8 cellular contexts compared by ENCODE assay signal in the genomic region with DNA sequence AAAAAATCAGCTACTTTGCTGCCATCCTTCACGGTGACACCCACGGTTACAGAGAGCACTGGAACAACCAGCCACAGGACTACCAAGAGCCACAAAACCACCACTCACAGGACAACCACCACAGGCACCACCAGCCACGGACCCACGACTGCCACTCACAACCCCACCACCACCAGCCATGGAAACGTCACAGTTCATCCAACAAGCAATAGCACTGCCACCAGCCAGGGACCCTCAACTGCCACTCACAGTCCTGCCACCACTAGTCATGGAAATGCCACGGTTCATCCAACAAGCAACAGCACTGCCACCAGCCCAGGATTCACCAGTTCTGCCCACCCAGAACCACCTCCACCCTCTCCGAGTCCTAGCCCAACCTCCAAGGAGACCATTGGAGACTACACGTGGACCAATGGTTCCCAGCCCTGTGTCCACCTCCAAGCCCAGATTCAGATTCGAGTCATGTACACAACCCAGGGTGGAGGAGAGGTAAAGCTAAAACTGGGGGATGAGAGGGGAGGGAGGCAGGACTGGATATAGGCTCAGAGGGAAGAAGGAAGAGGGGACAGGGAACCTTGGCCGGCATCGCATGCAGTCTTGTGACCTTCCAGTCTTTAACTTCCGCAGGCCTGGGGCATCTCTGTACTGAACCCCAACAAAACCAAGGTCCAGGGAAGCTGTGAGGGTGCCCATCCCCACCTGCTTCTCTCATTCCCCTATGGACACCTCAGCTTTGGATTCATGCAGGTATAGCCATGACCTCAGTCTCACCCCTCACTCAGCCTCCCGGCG. TPM values are rescaled to one million over a fixed set of nuclear protein-coding genes. Genes with fewer than 3 reads are reported as not detected.
DNase-seq lines count a peak whose midpoint lies in the region; ATAC-seq and TF ChIP-seq lines count a peak whose summit lies in the region.

No MANE protein-coding gene starts in this region.

- H3K4me3 Mint-ChIP-seq in activated T-cell treated with anti-CD3 and anti-CD28 coated beads, Interleukin-2, amount 50 U/mL, for 24 hours: peak overlapping the region; percentile 90
- peak overlapping the region; percentile 63 for H3K4me3 Mint-ChIP-seq in activated CD8-positive, alpha-beta T cell treated with anti-CD3 and anti-CD28 coated beads for 36 hours

- peaks cover 53 to 63% of the 10 kb centered on the region in 2 donors for H3K4me1 ChIP-seq in thoracic aorta (ENCODE audit: control insufficient read depth in 1 of 2, low read depth in 2 of 2)

- peaks cover 37% of the 10 kb centered on the region for H3K36me3 ChIP-seq in thoracic aorta

- no peaks in the 10 kb centered on the region for H3K9me3 Mint-ChIP-seq in activated T-cell treated with anti-CD3 and anti-CD28 coated beads, Interleukin-2, amount 50 U/mL, for 24 hours
- H3K9me3 Mint-ChIP-seq in activated CD8-positive, alpha-beta T cell treated with anti-CD3 and anti-CD28 coated beads for 36 hours: no peaks in the 10 kb centered on the region

- CTCF ChIA-PET in activated CD8-positive, alpha-beta T cell treated with anti-CD3 and anti-CD28 coated beads for 36 hours (lab: Charles Lee): interaction anchor here (1.5 to 1.7 kb wide), 3 partner anchors 9 to 107 kb away, joined by 7 to 8 read pairs (median 8); a partner anchor contains a TSS

- H3K4me1 Mint-ChIP-seq in activated T-cell treated with anti-CD3 and anti-CD28 coated beads, Interleukin-2, amount 50 U/mL, for 24 hours (ENCODE audit: low read depth): peaks cover 85% of the 10 kb centered on the region
- peaks cover 77% of the 10 kb centered on the region for H3K4me1 Mint-ChIP-seq in activated CD8-positive, alpha-beta T cell treated with anti-CD3 and anti-CD28 coated beads for 36 hours (ENCODE audit: low read depth)

- peaks cover 89% of the 10 kb centered on the region for H3K36me3 Mint-ChIP-seq in activated T-cell treated with anti-CD3 and anti-CD28 coated beads, Interleukin-2, amount 50 U/mL, for 24 hours (ENCODE audit: low read depth)
- H3K36me3 Mint-ChIP-seq in activated CD8-positive, alpha-beta T cell treated with anti-CD3 and anti-CD28 coated beads for 36 hours (ENCODE audit: low read depth): peaks cover 74% of the 10 kb centered on the region

- H3K27ac ChIP-seq in layer of hippocampus (ENCODE audit: low read depth, low read length) (peak overlapping the region; percentile 69), thoracic aorta (peak overlapping the region; percentile 75 to 88)

- no peak for ATAC-seq in activated CD8-positive, alpha-beta T cell treated with anti-CD3 and anti-CD28 coated beads for 36 hours
- ATAC-seq in thoracic aorta (ENCODE audit: insufficient number of reproducible peaks, low FRiP score, low read depth) (no peak), HG02588 (IDR thresholded peaks at IDR 0.05; ENCODE audit: unreplicated experiment) (no peak)

- H3K27ac Mint-ChIP-seq in activated T-cell treated with anti-CD3 and anti-CD28 coated beads, Interleukin-2, amount 50 U/mL, for 24 hours: peak overlapping the region; percentile 100
- H3K27ac Mint-ChIP-seq in activated CD8-positive, alpha-beta T cell treated with anti-CD3 and anti-CD28 coated beads for 36 hours: peak overlapping the region; percentile 100

- H3K4me3 ChIP-seq in thoracic aorta: peak overlapping the region; percentile 69

- H3K27me3 ChIP-seq in layer of hippocampus (ENCODE audit: control insufficient read depth, insufficient read depth, low read length): no peaks in the 10 kb centered on the region
- H3K27me3 ChIP-seq in thoracic aorta (replicated peaks; ENCODE audit: insufficient read depth): no peaks in the 10 kb centered on the region

- intact Hi-C loops in activated CD8-positive, alpha-beta T cell treated with anti-CD3 and anti-CD28 coated beads for 36 hours (cut with micrococcal nuclease): loop anchor here (5.0 to 10.0 kb wide), 2 partner anchors 107 to 275 kb away; a partner anchor contains a TSS

- POLR2A ChIA-PET in activated CD8-positive, alpha-beta T cell treated with anti-CD3 and anti-CD28 coated beads for 36 hours (lab: Charles Lee): interaction anchor here (0.5 to 12.5 kb wide), 20 partner anchors 5 to 272 kb away, joined by 3 to 195 read pairs (median 4); a partner anchor contains a TSS

- no peaks in the 10 kb centered on the region for H3K27me3 Mint-ChIP-seq in activated T-cell treated with anti-CD3 and anti-CD28 coated beads, Interleukin-2, amount 50 U/mL, for 24 hours
- no peaks in the 10 kb centered on the region for H3K27me3 Mint-ChIP-seq in activated CD8-positive, alpha-beta T cell treated with anti-CD3 and anti-CD28 coated beads for 36 hours

- DNase-seq in activated T-cell treated with anti-CD3 and anti-CD28 coated beads, Interleukin-2, amount 50 U/mL, for 24 hours: no peak
- DNase-seq in activated T-cell treated with anti-CD3 and anti-CD28 coated beads, Interleukin-2, amount 50 U/mL, for 1 hour: no peak
- peak; percentile 60 for DNase-seq in activated CD8-positive, alpha-beta T cell treated with anti-CD3 and anti-CD28 coated beads for 36 hours
- DNase-seq in thoracic aorta (ENCODE audit: low spot score): no peak
- DNase-seq in DMS153 treated with DMSO at 0.1 percent for 48 hours (lab: John Stamatoyannopoulos, UW; ENCODE audit: unreplicated experiment): no peak
- no peak for DNase-seq in NCI-H510A treated with DMSO at 0.1 percent for 48 hours (lab: John Stamatoyannopoulos, UW)

- no peak for TF ChIP-seq CTCF in activated CD8-positive, alpha-beta T cell treated with anti-CD3 and anti-CD28 coated beads for 36 hours (IDR thresholded peaks at IDR 0.05)
- TF ChIP-seq CTCF in thoracic aorta (IDR thresholded peaks at IDR 0.05): no peak

- H3K9me3 ChIP-seq in thoracic aorta: no peaks in the 10 kb centered on the region

RNA-seq across cellular contexts. Expression of a gene that starts 0.6 kb away (rescaled TPM):
- total RNA-seq in activated CD8-positive, alpha-beta T cell treated with anti-CD3 and anti-CD28 coated beads for 36 hours: 10 to 100 TPM; 11.4 to 12.9 TPM
- total RNA-seq in thoracic aorta: 100 to 1,000 TPM in 1 of 2 donors, 10 to 100 TPM in 1; 70.8 to 133 TPM

RNA-seq across cellular contexts. Expression of a gene that starts 3.6 kb away (rescaled TPM):
- 10 to 100 TPM; 50.9 to 51.4 TPM for total RNA-seq in activated CD8-positive, alpha-beta T cell treated with anti-CD3 and anti-CD28 coated beads for 36 hours
- 10 to 100 TPM; 31.1 to 38.9 TPM for total RNA-seq in thoracic aorta

RNA-seq across cellular contexts. Expression of a gene that starts 9.9 kb away (rescaled TPM):
- under 1 TPM in 1 of 2 experiments, not detected in 1; 0.25 TPM for total RNA-seq in activated CD8-positive, alpha-beta T cell treated with anti-CD3 and anti-CD28 coated beads for 36 hours
- total RNA-seq in thoracic aorta: 1 to 10 TPM in 1 of 2 donors, under 1 TPM in 1; 0.81 to 2.8 TPM

RNA-seq across cellular contexts. Expression of a gene that starts 18.3 kb away (rescaled TPM):
- 10 to 100 TPM; 60.2 to 63.2 TPM for total RNA-seq in activated CD8-positive, alpha-beta T cell treated with anti-CD3 and anti-CD28 coated beads for 36 hours
- 10 to 100 TPM; 47.0 to 80.7 TPM for total RNA-seq in thoracic aorta

RNA-seq across cellular contexts. Expression of a gene that starts 21.5 kb away (rescaled TPM):
- total RNA-seq in activated CD8-positive, alpha-beta T cell treated with anti-CD3 and anti-CD28 coated beads for 36 hours: 1 to 10 TPM; 4.0 to 6.9 TPM
- total RNA-seq in thoracic aorta: 10 to 100 TPM; 40.5 to 49.2 TPM

Comparison
In these comparisons a context has a peak if more than half of its experiments do, and no peak if none do; other contexts are left out.
1. RNA of a gene that starts 0.6 kb away (total RNA-seq): 70.8 to 133 TPM in thoracic aorta; 11.4 to 12.9 TPM in activated CD8-positive, alpha-beta T cell treated with anti-CD3 and anti-CD28 coated beads for 36 hours; every median in the first group is over 4 times any median in the second.